Comparison of ENCODE assay signal across 25 cellular contexts in the genomic region with DNA sequence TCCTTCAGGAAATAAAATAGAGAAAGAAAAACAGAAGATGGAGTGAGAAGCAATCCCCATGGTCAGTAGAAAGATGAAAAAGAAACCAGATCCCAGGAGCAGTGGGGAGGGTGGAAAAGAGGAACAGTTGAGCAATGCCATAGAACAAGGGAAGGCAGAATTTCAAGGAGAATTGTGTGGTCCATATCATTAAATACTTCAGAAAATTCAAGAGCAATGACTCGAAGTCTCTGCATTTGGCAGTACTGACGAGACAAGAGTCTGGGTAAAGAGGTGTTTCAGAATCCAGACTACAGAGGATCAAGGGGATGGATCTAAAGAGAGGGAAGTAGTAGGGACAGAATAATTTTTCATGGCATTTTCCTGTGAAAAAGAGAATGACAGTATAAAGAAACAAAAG.
"Had no signal": no experiment of that assay in that cellular context is flagged by ENCODE, and none has a peak within 500 bp of the region (broad histone marks: within the 10 kb centered on the region; RNA-seq: fewer than 3 reads in every experiment).

No MANE protein-coding gene starts in this region.

- ATAC-seq: esophagus mucosa; gastrocnemius medialis; left cardiac atrium; left lung; naive thymus-derived CD4-positive, alpha-beta T cell; right lobe of liver had no signal

- H3K27me3 ChIP-seq: colonic mucosa, gastrocnemius medialis, left lung, neural progenitor cell, right lobe of liver, stomach, thyroid gland had no signal

- H3K36me3 ChIP-seq: colonic mucosa, gastrocnemius medialis, left lung, neural progenitor cell, right lobe of liver, stomach, thyroid gland had no signal

- H3K9me3 ChIP-seq: colonic mucosa, gastrocnemius medialis, right lobe of liver, stomach, thyroid gland had no signal

- H3K79me2 ChIP-seq: parathyroid adenoma had no signal

- H3K27ac ChIP-seq: colonic mucosa, epithelial cell of prostate, gastrocnemius medialis, left lung, neural progenitor cell, parathyroid adenoma, right lobe of liver, stomach, thyroid gland had no signal

- H3K9ac ChIP-seq: neural progenitor cell, parathyroid adenoma had no signal

- H3K4me1 ChIP-seq: colonic mucosa, gastrocnemius medialis, left lung, parathyroid adenoma, right lobe of liver, stomach, thyroid gland had no signal

- H3K4me2 ChIP-seq: neural progenitor cell, smooth muscle cell had no signal

- DNase-seq: colonic mucosa; effector CD8-positive, alpha-beta T cell; endodermal cell; gastrocnemius medialis; head of caudate nucleus; kidney; left cardiac atrium; left lung; mesendoderm; midbrain; naive thymus-derived CD4-positive, alpha-beta T cell; right lobe of liver; stimulated activated CD4-positive, alpha-beta T cell treated with anti-CD3 and anti-CD28 coated beads, Interleukin-12 subunit alpha, Interleukin-12 subunit beta, amount 100 ng/mL, for 4 hours; stimulated activated CD4-positive, alpha-beta T cell treated with anti-CD3 and anti-CD28 coated beads, Interleukin-1b, Interleukin-23, amount 100 ng/mL, for 48 hours; stimulated activated CD4-positive, alpha-beta T cell treated with anti-CD3 and anti-CD28 coated beads, Interleukin-4, amount 100 ng/mL, for 1 hour; stimulated activated CD8-positive, alpha-beta memory T cell treated with anti-CD3 and anti-CD28 coated beads, Interleukin-4, amount 100 ng/mL, for 48 hours; stimulated activated naive CD4-positive, alpha-beta T cell treated with Interleukin-2 at 50 U/mL for 16 hours; stomach; thyroid gland; trophoblast cell had no signal

- H2AFZ ChIP-seq: neural progenitor cell, parathyroid adenoma had no signal

- H3K4me3 ChIP-seq: colonic mucosa, gastrocnemius medialis, left lung, neural progenitor cell, right lobe of liver, smooth muscle cell, stomach, thyroid gland had no signal
